8 cellular contexts compared by ENCODE assay signal in genomic region chr1:37945743-37946702, GRCh38. TPM values are rescaled to one million over a fixed set of nuclear protein-coding genes. Genes with fewer than 3 reads are reported as not detected.
DNase-seq lines count a peak whose midpoint lies in the region; ATAC-seq and TF ChIP-seq lines count a peak whose summit lies in the region.

No MANE protein-coding gene starts in this region.

- WGBS in spleen, 5 donors, result 48 to 62% (median 54%) methylated on average over 17 to 23 of the region's 23 CpGs

- peaks cover 11% of the 10 kb centered on the region for H3K4me1 Mint-ChIP-seq in T-helper 1 cell treated with Interleukin-12 subunit alpha and Interleukin-12 subunit beta and Interleukin-4 antibody, amounts not matched to agents 30 μg/mL and 1 μg/mL, for 36 hours (ENCODE audit: low read depth)

- H3K4me3 ChIP-seq in NT2/D1 (ENCODE audit: insufficient read length, low read depth), result peak overlapping the region; percentile 74
- peak overlapping the region; percentile 96 for H3K4me3 ChIP-seq in choroid plexus epithelial cell (ENCODE audit: low read depth, low read length)
- H3K4me3 ChIP-seq in spleen, result peak overlapping the region; percentile 38 to 84 (median 56)

- H3K4me1 ChIP-seq in NT2/D1 (ENCODE audit: insufficient read depth, insufficient read length) (peaks cover 11% of the 10 kb centered on the region), spleen (peaks cover 0 to 46% (median 32%) of the 10 kb centered on the region in 6 donors)

- intact Hi-C loops in left colon (cut with DNase I, micrococcal nuclease), result no loop called here
- intact Hi-C loops in spleen (cut with DNase I; ENCODE audit: low total_unique reads), result no loop called here

- H3K36me3 ChIP-seq in NT2/D1 (ENCODE audit: insufficient read depth, insufficient read length, low read length) (peaks cover 7% of the 10 kb centered on the region), spleen (peaks cover 0 to 39% (median 7%) of the 10 kb centered on the region in 6 donors)

- no peaks in the 10 kb centered on the region for H3K27me3 ChIP-seq in NT2/D1 (ENCODE audit: insufficient read depth, insufficient read length)
- H3K27me3 ChIP-seq in spleen (replicated peaks in 1 of 7), result no peaks in the 10 kb centered on the region

- no peaks in the 10 kb centered on the region for H3K27me3 Mint-ChIP-seq in T-helper 1 cell treated with Interleukin-12 subunit alpha and Interleukin-12 subunit beta and Interleukin-4 antibody, amounts not matched to agents 30 μg/mL and 1 μg/mL, for 36 hours (ENCODE audit: low read depth)

- peak overlapping the region; percentile 95 for H3K4me3 Mint-ChIP-seq in T-helper 1 cell treated with Interleukin-12 subunit alpha and Interleukin-12 subunit beta and Interleukin-4 antibody, amounts not matched to agents 30 μg/mL and 1 μg/mL, for 36 hours

- TF ChIP-seq POLR2A in spleen (IDR thresholded peaks at IDR 0.05), result peak in 1 of 3 donors; percentile 49

- no peak for DNase-seq in T-helper 1 cell
- DNase-seq in NT2/D1 (ENCODE audit: low read depth, low spot score), result no peak
- DNase-seq in choroid plexus epithelial cell (ENCODE audit: low read depth), result peak; percentile 98
- DNase-seq in left colon, result peak; percentile 47 to 76
- DNase-seq in spleen, result peak; percentile 83
- no peak for DNase-seq in NCI-H1105 treated with DMSO at 0.1 percent for 48 hours (lab: John Stamatoyannopoulos, UW)
- DNase-seq in T-helper 9 cell, result no peak

- H3K9me3 Mint-ChIP-seq in T-helper 1 cell treated with Interleukin-12 subunit alpha and Interleukin-12 subunit beta and Interleukin-4 antibody, amounts not matched to agents 30 μg/mL and 1 μg/mL, for 36 hours, result no peaks in the 10 kb centered on the region

- peaks cover 5% of the 10 kb centered on the region for H3K36me3 Mint-ChIP-seq in T-helper 1 cell treated with Interleukin-12 subunit alpha and Interleukin-12 subunit beta and Interleukin-4 antibody, amounts not matched to agents 30 μg/mL and 1 μg/mL, for 36 hours (ENCODE audit: low read depth)

- H3K9me3 ChIP-seq in NT2/D1 (ENCODE audit: insufficient read depth, low read length) (no peaks in the 10 kb centered on the region), spleen (no peaks in the 10 kb centered on the region)

- peak; percentile 40 for ATAC-seq in left colon

- peak overlapping the region; percentile 93 for H3K27ac Mint-ChIP-seq in T-helper 1 cell treated with Interleukin-12 subunit alpha and Interleukin-12 subunit beta and Interleukin-4 antibody, amounts not matched to agents 30 μg/mL and 1 μg/mL, for 36 hours

- peak overlapping the region; percentile 83 for H3K9ac ChIP-seq in NT2/D1 (ENCODE audit: insufficient read length, low read depth)

- peak overlapping the region; percentile 53 to 93 (median 88) for H3K27ac ChIP-seq in spleen

- no peak for TF ChIP-seq CTCF in choroid plexus epithelial cell (conservative IDR thresholded peaks at IDR 0.05; ENCODE audit: low read depth, low read length)
- TF ChIP-seq CTCF in spleen (IDR thresholded peaks at IDR 0.05 in 8 of 11, conservative IDR thresholded peaks at IDR 0.05 in 3 of 11), result no peak

RNA-seq across cellular contexts. Expression of gene INPP5B, which starts 0.8 kb away (rescaled TPM):
- total RNA-seq in left colon (10 to 100 TPM; 21.6 to 25.2 TPM), spleen (10 to 100 TPM; 31.0 to 70.7 (median 45.0) TPM)
- 10 to 100 TPM; 11.4 to 27.5 (median 19.0) TPM for polyA plus RNA-seq in spleen

RNA-seq across cellular contexts. Expression of gene SF3A3, which starts 43.8 kb away (rescaled TPM):
- total RNA-seq in left colon, result 10 to 100 TPM; 27.5 to 34.8 TPM
- total RNA-seq in spleen, result 10 to 100 TPM; 44.5 to 64.3 (median 53.6) TPM
- polyA plus RNA-seq in spleen, result 10 to 100 TPM; 19.7 to 24.9 (median 22.1) TPM

RNA-seq across cellular contexts. Expression of gene FHL3, which starts 59.3 kb away (rescaled TPM):
- total RNA-seq in left colon (1 to 10 TPM; 2.5 to 6.8 TPM), spleen (10 to 100 TPM; 13.0 to 39.9 (median 19.5) TPM)
- polyA plus RNA-seq in spleen, result 10 to 100 TPM in 1 of 3 donors, 1 to 10 TPM in 2; 8.6 to 14.0 (median 9.3) TPM

Comparison
In these comparisons a context has a peak if more than half of its experiments do, and no peak if none do; other contexts are left out.
1. DNase-seq: peak in choroid plexus epithelial cell (single experiment), left colon (2 of 2) and spleen (single experiment); none in T-helper 1 cell (0 of 5), NT2/D1 (single experiment), NCI-H1105 treated with DMSO at 0.1 percent for 48 hours (single experiment) and T-helper 9 cell (single experiment).
2. Peak in every context shown above with its lines, with median percentiles within 50 percentile points of each other: H3K4me3 ChIP-seq.